In genomic region chr7:17549406-17549805, GRCh38 we compare ENCODE assay signal across 7 cellular contexts.
"Had no signal": no experiment of that assay in that cellular context is flagged by ENCODE, and none has a peak within 500 bp of the region (broad histone marks: within the 10 kb centered on the region; RNA-seq: fewer than 3 reads in every experiment).

No MANE protein-coding gene starts in this region.

- DNase-seq: H9, HCEC 1CT, IMR-90 had no signal

- H3K27ac Mint-ChIP-seq: GM23338, H9 had no signal

- FAIRE-seq: H1, H54, HTR-8/SVneo had no signal

- H3K9me3 Mint-ChIP-seq: GM23338, H9 had no signal

- H3K4me1 Mint-ChIP-seq: GM23338, H9 had no signal

- ATAC-seq: GM23338 had no signal

- H3K4me3 Mint-ChIP-seq: GM23338, H9 had no signal

- H3K4me3 ChIP-seq: GM23338 had no signal
